Comparison of ENCODE assay signal across 27 cellular contexts in the genomic region with DNA sequence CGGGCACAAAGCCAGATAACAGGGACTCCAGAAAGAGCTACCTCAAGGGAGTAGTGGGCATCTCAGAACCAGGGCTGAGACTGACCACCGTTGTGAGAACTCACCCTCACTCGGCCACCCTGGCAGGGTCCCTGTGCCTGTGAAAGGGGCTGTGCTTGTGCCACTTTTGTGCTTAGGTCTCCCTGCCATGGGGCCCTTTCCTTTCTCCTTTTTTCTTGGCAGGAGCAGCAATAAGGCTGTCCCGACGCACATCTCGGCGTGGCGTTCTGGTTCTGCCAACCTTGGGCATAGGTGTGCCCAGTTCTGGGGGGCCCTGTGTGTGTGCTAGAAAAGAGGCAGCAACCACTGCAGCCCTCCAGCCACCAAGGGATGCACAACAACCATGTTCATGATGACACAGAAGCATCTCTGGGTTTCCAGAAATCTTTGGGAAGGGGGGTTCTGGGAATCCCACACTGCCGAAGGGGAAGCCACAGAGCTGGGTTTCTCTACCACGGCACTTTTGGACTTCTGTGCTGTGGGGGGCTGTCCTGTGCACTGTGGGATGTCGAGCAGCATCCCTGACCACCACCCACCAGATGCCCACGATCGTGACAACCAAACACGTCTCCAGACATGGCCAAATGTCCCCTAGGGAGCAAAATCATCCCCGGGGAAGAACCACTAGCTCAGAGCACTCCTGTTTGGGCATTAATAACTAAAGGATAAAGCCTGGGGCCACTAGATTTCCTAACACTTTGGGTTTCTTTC. TPM values are rescaled to one million over a fixed set of nuclear protein-coding genes. Genes with fewer than 3 reads are reported as not detected.
"Had no signal": no experiment of that assay in that cellular context is flagged by ENCODE, and none has a peak within 500 bp of the region (broad histone marks: within the 10 kb centered on the region; RNA-seq: fewer than 3 reads in every experiment).

No MANE protein-coding gene starts in this region.

- DNase-seq: activated CD4-positive, alpha-beta T cell treated with anti-CD3 and anti-CD28 coated beads for 36 hours; activated CD4-positive, alpha-beta T cell treated with anti-CD3 and anti-CD28 coated beads, Interleukin-2, amount 50 U/mL, for 48 hours; activated CD4-positive, CD25-positive, alpha-beta regulatory T cell; activated CD8-positive, alpha-beta memory T cell treated with anti-CD3 and anti-CD28 coated beads for 24 hours; activated effector memory CD4-positive, alpha-beta T cell treated with Interleukin-2 at 50 U/mL for 16 hours; activated naive CD4-positive, alpha-beta T cell treated with Interleukin-2 at 50 U/mL for 16 hours; amniotic stem cell; cortex of kidney; effector memory CD8-positive, alpha-beta T cell; erythroblast; head of caudate nucleus; hippocampal formation; immature natural killer cell; kidney; midbrain; naive thymus-derived CD4-positive, alpha-beta T cell; retina; stimulated activated CD4-positive, alpha-beta T cell treated with anti-CD3 and anti-CD28 coated beads, Interleukin-4, amount 100 ng/mL, for 24 hours; stomach; thyroid gland; upper lobe of right lung had no signal

- H3K27ac Mint-ChIP-seq: activated CD4-positive, alpha-beta T cell treated with anti-CD3 and anti-CD28 coated beads for 36 hours; progenitor cell of endocrine pancreas had no signal

- H3K4me3 Mint-ChIP-seq: activated CD4-positive, alpha-beta T cell treated with anti-CD3 and anti-CD28 coated beads for 36 hours; activated naive CD8-positive, alpha-beta T cell; effector memory CD8-positive, alpha-beta T cell; immature natural killer cell; naive thymus-derived CD4-positive, alpha-beta T cell; stimulated activated effector memory CD8-positive, alpha-beta T cell treated with anti-CD3 and anti-CD28 coated beads, Interleukin-12 subunit alpha, Interleukin-12 subunit beta, amount 100 ng/mL, for 72 hours had no signal

- H3K27me3 Mint-ChIP-seq: activated CD4-positive, alpha-beta T cell treated with anti-CD3 and anti-CD28 coated beads for 36 hours; activated naive CD8-positive, alpha-beta T cell; effector memory CD8-positive, alpha-beta T cell; naive thymus-derived CD4-positive, alpha-beta T cell had no signal

- H3K36me3 Mint-ChIP-seq: activated naive CD8-positive, alpha-beta T cell had no signal

- H3K36me3 ChIP-seq: brain microvascular endothelial cell, gastroesophageal sphincter, stomach, thyroid gland, upper lobe of right lung had no signal

- H3K4me1 ChIP-seq: thyroid gland had no signal

- H3K4me3 ChIP-seq: gastroesophageal sphincter, skin epidermis, stomach, thyroid gland, upper lobe of right lung had no signal

- ATAC-seq: gastroesophageal sphincter; naive thymus-derived CD4-positive, alpha-beta T cell; upper lobe of right lung had no signal

- H3K9me3 ChIP-seq: gastroesophageal sphincter, stomach, thyroid gland, upper lobe of right lung had no signal

- H3K27me3 ChIP-seq: brain microvascular endothelial cell, thyroid gland, upper lobe of right lung had no signal

- H3K9me3 Mint-ChIP-seq: immature natural killer cell; stimulated activated effector memory CD8-positive, alpha-beta T cell treated with anti-CD3 and anti-CD28 coated beads, Interleukin-12 subunit alpha, Interleukin-12 subunit beta, amount 100 ng/mL, for 72 hours had no signal

- H3K27ac ChIP-seq: brain microvascular endothelial cell, gastroesophageal sphincter, thyroid gland, upper lobe of right lung had no signal

RNA-seq across cellular contexts. Expression of gene TMEM119, which starts 13.1 kb away (rescaled TPM):
- total RNA-seq: progenitor cell of endocrine pancreas had no signal

RNA-seq across cellular contexts. Expression of gene SELPLG, which starts 22.7 kb away (rescaled TPM):
- total RNA-seq: progenitor cell of endocrine pancreas had no signal
